ENCODE assay signal across 26 cellular contexts in genomic region chr2:130349174-130349573, GRCh38.
"Had no signal": no experiment of that assay in that cellular context is flagged by ENCODE, and none has a peak within 500 bp of the region (broad histone marks: within the 10 kb centered on the region; RNA-seq: fewer than 3 reads in every experiment).

No MANE protein-coding gene starts in this region.

- H3K4me3 Mint-ChIP-seq: activated naive CD4-positive, alpha-beta T cell treated with anti-CD3 and anti-CD28 coated beads, Interleukin-2, amount 50 U/mL, for 24 hours; naive thymus-derived CD8-positive, alpha-beta T cell; neural crest cell; stimulated activated memory B cell treated with anti-CD40 and anti-IgM and Interleukin-4, amounts not matched to agents 10 μg/mL and 1 μg/mL and 100 μg/mL, for 72 hours; T-helper 2 cell treated with Interferon-gamma antibody and Interleukin-4, amounts not matched to agents 5 μg/mL and 100 μg/mL, for 36 hours had no signal

- DNase-seq: activated CD4-positive, alpha-beta T cell treated with anti-CD3 and anti-CD28 coated beads for 4 hours; activated CD4-positive, alpha-beta T cell treated with anti-CD3 and anti-CD28 coated beads, Interleukin-2, amount 50 U/mL, for 48 hours; activated CD4-positive, CD25-positive, alpha-beta regulatory T cell; activated CD8-positive, alpha-beta memory T cell treated with anti-CD3 and anti-CD28 coated beads, Interleukin-2, amount 50 U/mL, for 48 hours; activated gamma-delta T cell; adrenal gland; aorta; body of pancreas; dermis blood vessel endothelial cell; effector CD4-positive, alpha-beta T cell; gastrocnemius medialis; glutamatergic neuron; left lung; lower lobe of right lung; mesenchymal stem cell; naive thymus-derived CD8-positive, alpha-beta T cell; nucleus accumbens; pancreas; psoas muscle; small intestine; stimulated activated CD4-positive, alpha-beta T cell treated with anti-CD3 and anti-CD28 coated beads, Interleukin-4, amount 100 ng/mL, for 24 hours; T-helper 1 cell had no signal

- H3K27me3 Mint-ChIP-seq: activated naive CD4-positive, alpha-beta T cell treated with anti-CD3 and anti-CD28 coated beads, Interleukin-2, amount 50 U/mL, for 24 hours; naive thymus-derived CD8-positive, alpha-beta T cell; stimulated activated memory B cell treated with anti-CD40 and anti-IgM and Interleukin-4, amounts not matched to agents 10 μg/mL and 1 μg/mL and 100 μg/mL, for 72 hours had no signal

- H3K27ac Mint-ChIP-seq: stimulated activated memory B cell treated with anti-CD40 and anti-IgM and Interleukin-4, amounts not matched to agents 10 μg/mL and 1 μg/mL and 100 μg/mL, for 72 hours; T-helper 2 cell treated with Interferon-gamma antibody and Interleukin-4, amounts not matched to agents 5 μg/mL and 100 μg/mL, for 36 hours had no signal

- H3K9me3 Mint-ChIP-seq: activated naive CD4-positive, alpha-beta T cell treated with anti-CD3 and anti-CD28 coated beads, Interleukin-2, amount 50 U/mL, for 24 hours; naive thymus-derived CD8-positive, alpha-beta T cell; neural crest cell; stimulated activated memory B cell treated with anti-CD40 and anti-IgM and Interleukin-4, amounts not matched to agents 10 μg/mL and 1 μg/mL and 100 μg/mL, for 72 hours; T-helper 2 cell treated with Interferon-gamma antibody and Interleukin-4, amounts not matched to agents 5 μg/mL and 100 μg/mL, for 36 hours had no signal

- ATAC-seq: body of pancreas; gastrocnemius medialis; left lung; lower lobe of right lung; naive thymus-derived CD8-positive, alpha-beta T cell; pancreas; psoas muscle; stimulated activated memory B cell treated with anti-CD40 and anti-IgM and Interleukin-4, amounts not matched to agents 10 μg/mL and 1 μg/mL and 100 μg/mL, for 72 hours had no signal
